ENCODE assay signal across 1 cellular context in genomic region chr10:80407836-80408197, GRCh38.
A peak's percentile ranks its signal among the peaks of the same experiment; 100 is the strongest.
TF ChIP-seq lines count a peak whose summit lies in the region.

No MANE protein-coding gene starts in this region.

TF ChIP-seq in HepG2, 621 proteins besides CTCF, POLR2A, EP300 and RAD21 (continues in another document):
- peak; percentile 55; the same call in 1 of the 2 replicates for TF ChIP-seq ZNF224 (CRISPR knock-in tag; IDR thresholded peaks at IDR 0.05)
- TF ChIP-seq MBNL3 (CRISPR knock-in tag; conservative IDR thresholded peaks at IDR 0.05) = no peak
- 0 out of 2 replicates have a peak, but pooled peaks have one; percentile 15 for TF ChIP-seq RFXAP (CRISPR knock-in tag; IDR thresholded peaks at IDR 0.05; ENCODE audit: borderline replicate concordance)
- no peak for TF ChIP-seq ZNF562 (CRISPR knock-in tag; IDR thresholded peaks at IDR 0.05; ENCODE audit: borderline replicate concordance)
- no peak for TF ChIP-seq YEATS2 (CRISPR knock-in tag; IDR thresholded peaks at IDR 0.05; ENCODE audit: borderline replicate concordance)
- TF ChIP-seq HOXD1 (CRISPR knock-in tag; IDR thresholded peaks at IDR 0.05) = no peak
- peak; percentile 50; the same call in 1 of the 2 replicates for TF ChIP-seq ZNF556 (CRISPR knock-in tag; IDR thresholded peaks at IDR 0.05; ENCODE audit: borderline replicate concordance)
- no peak for TF ChIP-seq ZNF282 (IDR thresholded peaks at IDR 0.05; ENCODE audit: partially characterized antibody)
- 0 out of 2 replicates have a peak, but pooled peaks have one; percentile 82 for TF ChIP-seq ATF5 (CRISPR knock-in tag; IDR thresholded peaks at IDR 0.05; ENCODE audit: low read depth)
- peak; percentile 32 for TF ChIP-seq ZEB1 (IDR thresholded peaks at IDR 0.05; ENCODE audit: insufficient replicate concordance, low read depth)
- TF ChIP-seq ONECUT2 (CRISPR knock-in tag; IDR thresholded peaks at IDR 0.05) = no peak
- TF ChIP-seq, protein P1, sequence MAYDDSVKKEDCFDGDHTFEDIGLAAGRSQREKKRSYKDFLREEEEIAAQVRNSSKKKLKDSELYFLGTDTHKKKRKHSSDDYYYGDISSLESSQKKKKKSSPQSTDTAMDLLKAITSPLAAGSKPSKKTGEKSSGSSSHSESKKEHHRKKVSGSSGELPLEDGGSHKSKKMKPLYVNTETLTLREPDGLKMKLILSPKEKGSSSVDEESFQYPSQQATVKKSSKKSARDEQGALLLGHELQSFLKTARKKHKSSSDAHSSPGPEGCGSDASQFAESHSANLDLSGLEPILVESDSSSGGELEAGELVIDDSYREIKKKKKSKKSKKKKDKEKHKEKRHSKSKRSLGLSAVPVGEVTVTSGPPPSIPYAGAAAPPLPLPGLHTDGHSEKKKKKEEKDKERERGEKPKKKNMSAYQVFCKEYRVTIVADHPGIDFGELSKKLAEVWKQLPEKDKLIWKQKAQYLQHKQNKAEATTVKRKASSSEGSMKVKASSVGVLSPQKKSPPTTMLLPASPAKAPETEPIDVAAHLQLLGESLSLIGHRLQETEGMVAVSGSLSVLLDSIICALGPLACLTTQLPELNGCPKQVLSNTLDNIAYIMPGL (CRISPR knock-in tag; IDR thresholded peaks at IDR 0.05; ENCODE audit: borderline replicate concordance in 1 of 2, low read depth in 1 of 2) = 0 out of 4 replicates have a peak, but pooled peaks of 1 of the 2 experiments have one; percentile 33
- TF ChIP-seq CREB1 (IDR thresholded peaks at IDR 0.05) = no peak
- no peak for TF ChIP-seq CREB1 (CRISPR knock-in tag; IDR thresholded peaks at IDR 0.05)
- TF ChIP-seq ZBTB25 (CRISPR knock-in tag; IDR thresholded peaks at IDR 0.05) = 0 out of 2 replicates have a peak, but pooled peaks have one; percentile 15
- TF ChIP-seq ZNF34 (CRISPR knock-in tag; IDR thresholded peaks at IDR 0.05; ENCODE audit: borderline replicate concordance) = 0 out of 2 replicates have a peak, but pooled peaks have one; percentile 16
- 0 out of 2 replicates have a peak, but pooled peaks have one; percentile 13 for TF ChIP-seq KDM3A (CRISPR knock-in tag; IDR thresholded peaks at IDR 0.05; ENCODE audit: low read depth)
- TF ChIP-seq ZMAT3 (CRISPR knock-in tag; conservative IDR thresholded peaks at IDR 0.05) = peak; percentile 6; the same call in 1 of the 2 replicates
- TF ChIP-seq ZC3H13 (CRISPR knock-in tag; IDR thresholded peaks at IDR 0.05) = no peak
- 0 out of 2 replicates have a peak, but pooled peaks have one; percentile 10 for TF ChIP-seq ZNF451 (CRISPR knock-in tag; IDR thresholded peaks at IDR 0.05)
- TF ChIP-seq ATF3 (CRISPR knock-in tag; IDR thresholded peaks at IDR 0.05) = no peak
- TF ChIP-seq, protein P2, sequence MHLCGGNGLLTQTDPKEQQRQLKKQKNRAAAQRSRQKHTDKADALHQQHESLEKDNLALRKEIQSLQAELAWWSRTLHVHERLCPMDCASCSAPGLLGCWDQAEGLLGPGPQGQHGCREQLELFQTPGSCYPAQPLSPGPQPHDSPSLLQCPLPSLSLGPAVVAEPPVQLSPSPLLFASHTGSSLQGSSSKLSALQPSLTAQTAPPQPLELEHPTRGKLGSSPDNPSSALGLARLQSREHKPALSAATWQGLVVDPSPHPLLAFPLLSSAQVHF (CRISPR knock-in tag; IDR thresholded peaks at IDR 0.05) = no peak
- TF ChIP-seq KLF15 (CRISPR knock-in tag; IDR thresholded peaks at IDR 0.05; ENCODE audit: borderline replicate concordance) = no peak
- peak; percentile 9 for TF ChIP-seq ZNF781 (CRISPR knock-in tag; IDR thresholded peaks at IDR 0.05; ENCODE audit: borderline replicate concordance, not compliant biosample characterization)
- no peak for TF ChIP-seq GMEB2 (CRISPR knock-in tag; IDR thresholded peaks at IDR 0.05; ENCODE audit: low read depth)
- no peak; the same call in 1 of the 2 replicates for TF ChIP-seq ELF1 (CRISPR knock-in tag; IDR thresholded peaks at IDR 0.05)
- TF ChIP-seq ZNF230 (CRISPR knock-in tag; IDR thresholded peaks at IDR 0.05) = 0 out of 2 replicates have a peak, but pooled peaks have one; percentile 34
- no peak for TF ChIP-seq HNRNPK (IDR thresholded peaks at IDR 0.05; ENCODE audit: low read depth, low read length, poor library complexity, severe bottlenecking)
- TF ChIP-seq NAIF1 (CRISPR knock-in tag; IDR thresholded peaks at IDR 0.05; ENCODE audit: borderline replicate concordance) = peak; percentile 44; the same call in 1 of the 2 replicates
- TF ChIP-seq, protein P3, sequence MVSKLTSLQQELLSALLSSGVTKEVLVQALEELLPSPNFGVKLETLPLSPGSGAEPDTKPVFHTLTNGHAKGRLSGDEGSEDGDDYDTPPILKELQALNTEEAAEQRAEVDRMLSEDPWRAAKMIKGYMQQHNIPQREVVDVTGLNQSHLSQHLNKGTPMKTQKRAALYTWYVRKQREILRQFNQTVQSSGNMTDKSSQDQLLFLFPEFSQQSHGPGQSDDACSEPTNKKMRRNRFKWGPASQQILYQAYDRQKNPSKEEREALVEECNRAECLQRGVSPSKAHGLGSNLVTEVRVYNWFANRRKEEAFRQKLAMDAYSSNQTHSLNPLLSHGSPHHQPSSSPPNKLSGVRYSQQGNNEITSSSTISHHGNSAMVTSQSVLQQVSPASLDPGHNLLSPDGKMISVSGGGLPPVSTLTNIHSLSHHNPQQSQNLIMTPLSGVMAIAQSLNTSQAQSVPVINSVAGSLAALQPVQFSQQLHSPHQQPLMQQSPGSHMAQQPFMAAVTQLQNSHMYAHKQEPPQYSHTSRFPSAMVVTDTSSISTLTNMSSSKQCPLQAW (CRISPR knock-in tag; IDR thresholded peaks at IDR 0.05) = 0 out of 2 replicates have a peak, but pooled peaks have one; percentile 6
- TF ChIP-seq KDM2A (CRISPR knock-in tag; IDR thresholded peaks at IDR 0.05; ENCODE audit: borderline replicate concordance, low read depth) = 0 out of 2 replicates have a peak, but pooled peaks have one; percentile 9
- TF ChIP-seq NR2F6 (IDR thresholded peaks at IDR 0.05) = 0 out of 2 replicates have a peak, but pooled peaks have one; percentile 11
- TF ChIP-seq NR2F6 (CRISPR knock-in tag; IDR thresholded peaks at IDR 0.05) = no peak
- TF ChIP-seq DPF2 (CRISPR knock-in tag; IDR thresholded peaks at IDR 0.05; ENCODE audit: borderline replicate concordance, low read depth) = 0 out of 2 replicates have a peak, but pooled peaks have one; percentile 30
- TF ChIP-seq KMT2A (CRISPR knock-in tag; IDR thresholded peaks at IDR 0.05) = peak; percentile 1; the same call in 1 of the 2 replicates
- no peak for TF ChIP-seq NFYB (CRISPR knock-in tag; IDR thresholded peaks at IDR 0.05)
- peak; percentile 9; the same call in 1 of the 2 replicates for TF ChIP-seq ZNF263 (CRISPR knock-in tag; IDR thresholded peaks at IDR 0.05)
- 0 out of 2 replicates have a peak, but pooled peaks have one; percentile 27 for TF ChIP-seq HIC2 (CRISPR knock-in tag; IDR thresholded peaks at IDR 0.05; ENCODE audit: low read depth)
- 0 out of 2 replicates have a peak, but pooled peaks have one; percentile 18 for TF ChIP-seq ZC3H4 (CRISPR knock-in tag; IDR thresholded peaks at IDR 0.05; ENCODE audit: borderline replicate concordance)
- 0 out of 2 replicates have a peak, but pooled peaks have one; percentile 60 for TF ChIP-seq ZNF343 (CRISPR knock-in tag; IDR thresholded peaks at IDR 0.05)
- peak; percentile 87 for TF ChIP-seq PRDM10 (CRISPR knock-in tag; IDR thresholded peaks at IDR 0.05; ENCODE audit: low read depth)
- 0 out of 2 replicates have a peak, but pooled peaks have one; percentile 13 for TF ChIP-seq ZNF3 (CRISPR knock-in tag; IDR thresholded peaks at IDR 0.05)
- peak; percentile 33; the same call in 1 of the 2 replicates for TF ChIP-seq GATAD2A (CRISPR knock-in tag; IDR thresholded peaks at IDR 0.05)
- peak; percentile 14; the same call in 1 of the 2 replicates for TF ChIP-seq ZIK1 (CRISPR knock-in tag; IDR thresholded peaks at IDR 0.05; ENCODE audit: borderline replicate concordance, low read depth)
- peak; percentile 63; the same call in 1 of the 2 replicates for TF ChIP-seq GFI1 (CRISPR knock-in tag; IDR thresholded peaks at IDR 0.05; ENCODE audit: borderline replicate concordance)
- TF ChIP-seq MYNN (CRISPR knock-in tag; IDR thresholded peaks at IDR 0.05; ENCODE audit: low read depth) = no peak
- no peak for TF ChIP-seq SNAPC2 (CRISPR knock-in tag; IDR thresholded peaks at IDR 0.05)
- no peak for TF ChIP-seq ZNF350 (CRISPR knock-in tag; IDR thresholded peaks at IDR 0.05; ENCODE audit: borderline replicate concordance, low read depth)
- peak; percentile 46; the same call in 1 of the 2 replicates for TF ChIP-seq ZNF251 (CRISPR knock-in tag; IDR thresholded peaks at IDR 0.05)
- TF ChIP-seq ZNF160 (CRISPR knock-in tag; IDR thresholded peaks at IDR 0.05) = no peak
- peak; percentile 31; the same call in 1 of the 2 replicates for TF ChIP-seq TGIF2 (CRISPR knock-in tag; IDR thresholded peaks at IDR 0.05)
- TF ChIP-seq ZNF296 (CRISPR knock-in tag; conservative IDR thresholded peaks at IDR 0.05) = no peak
- TF ChIP-seq GABPA (IDR thresholded peaks at IDR 0.05; ENCODE audit: low read depth, low read length) = no peak
- peak; percentile 35; the same call in 1 of the 2 replicates for TF ChIP-seq GABPA (CRISPR knock-in tag; IDR thresholded peaks at IDR 0.05; ENCODE audit: low read depth)
- TF ChIP-seq MIER2 (CRISPR knock-in tag; IDR thresholded peaks at IDR 0.05) = 0 out of 2 replicates have a peak, but pooled peaks have one; percentile 22
- no peak for TF ChIP-seq ZNF788 (CRISPR knock-in tag; IDR thresholded peaks at IDR 0.05; ENCODE audit: borderline replicate concordance)
